9 cellular contexts compared by ENCODE assay signal in genomic region chr4:140756292-140757219, GRCh38. TPM values are rescaled to one million over a fixed set of nuclear protein-coding genes. Genes with fewer than 3 reads are reported as not detected.
DNase-seq lines count a peak whose midpoint lies in the region; ATAC-seq, FAIRE-seq and TF ChIP-seq lines count a peak whose summit lies in the region.
"Had no signal": no experiment of that assay in that cellular context is flagged by ENCODE, and none has a peak within 500 bp of the region (broad histone marks: within the 10 kb centered on the region; RNA-seq: fewer than 3 reads in every experiment).

Gene TBC1D9, minus strand, starts transcription at chr4:140756385. Its CDS starts 340 bp downstream, at chr4:140756045.

- peak; percentile 72 for TF ChIP-seq POLR2A in endothelial cell of umbilical vein (IDR thresholded peaks at IDR 0.05; ENCODE audit: low read depth, low read length)

- H3K4me3 ChIP-seq in AG09309 (ENCODE audit: control insufficient read depth, low read depth, low read length) = peak within 1 kb of the TSS; percentile 75
- peak within 1 kb of the TSS; percentile 69 to 89 (median 79) for H3K4me3 ChIP-seq in endothelial cell of umbilical vein (replicated peaks in 1 of 3; ENCODE audit: insufficient read depth in 1 of 3, low read depth in 1 of 3, low read length in 3 of 3)
- H3K4me3 ChIP-seq in lung = peak within 1 kb of the TSS; percentile 97

- H2AFZ ChIP-seq in endothelial cell of umbilical vein (ENCODE audit: low read depth, low read length) = peak within 1 kb of the TSS; percentile 77

- H3K4me1 ChIP-seq in endothelial cell of umbilical vein (ENCODE audit: control insufficient read depth, extremely low read depth, insufficient read depth, low read length) (peaks cover 14% of the 10 kb centered on the region), lung (ENCODE audit: control insufficient read depth in 2 of 2, insufficient read depth in 2 of 2, low read length in 2 of 2) (peaks cover 1 to 5% of the 10 kb centered on the region in 2 donors)

- H3K27me3 ChIP-seq in endothelial cell of umbilical vein (ENCODE audit: control insufficient read depth in 2 of 2, insufficient read depth in 2 of 2, low read length in 2 of 2) (no peaks in the 10 kb centered on the region), lung (ENCODE audit: control insufficient read depth, insufficient read depth) (no peaks in the 10 kb centered on the region)

- no peaks in the 10 kb centered on the region for H4K20me1 ChIP-seq in endothelial cell of umbilical vein (replicated peaks; ENCODE audit: control insufficient read depth, extremely low read depth, insufficient read depth, low read length)

- CTCF ChIA-PET in endothelial cell of umbilical vein (lab: Charles Lee) = interaction anchor here (0.8 to 1.6 kb wide), 19 partner anchors 11 to 426 kb away, joined by 3 to 12 read pairs (median 4); partner anchors contain the start of gene SCOC

- H3K9ac ChIP-seq in endothelial cell of umbilical vein (replicated peaks; ENCODE audit: extremely low read depth, insufficient read depth, low read length) = peak within 1 kb of the TSS; percentile 98

- FAIRE-seq in endothelial cell of umbilical vein (lab: Jason Lieb, UNC) = peak; percentile 95
- FAIRE-seq: TTC549 had no signal

- no peaks in the 10 kb centered on the region for H3K9me3 ChIP-seq in endothelial cell of umbilical vein (replicated peaks; ENCODE audit: control insufficient read depth, insufficient read depth, low read length)
- H3K9me3 ChIP-seq in lung (ENCODE audit: control insufficient read depth in 2 of 2, insufficient read depth in 1 of 2, low read length in 1 of 2) = no peaks in the 10 kb centered on the region

- peak within 1 kb of the TSS; percentile 98 for H3K27ac ChIP-seq in endothelial cell of umbilical vein (ENCODE audit: insufficient read depth, low read depth, low read length)
- peak within 1 kb of the TSS; percentile 98 to 100 for H3K27ac ChIP-seq in lung (ENCODE audit: low read depth in 1 of 2, low read length in 1 of 2)

- POLR2A ChIA-PET in endothelial cell of umbilical vein (lab: Charles Lee) = interaction anchor here (0.5 to 1.8 kb wide), 6 partner anchors 9 to 65 kb away, joined by 3 to 17 read pairs (median 4); no protein-coding TSS in a partner anchor

- DNase-seq in AG09309 (ENCODE audit: low read depth) (peak; percentile 16), NCI-H1694 treated with DMSO at 0.1 percent for 48 hours (lab: John Stamatoyannopoulos, UW) (peak; percentile 77), T1000 (lab: John Stamatoyannopoulos, UW) (peak; percentile 60), endothelial cell of umbilical vein (ENCODE audit: low read depth, low spot score) (peak; percentile 97), lung (ENCODE audit: low spot score) (peak; percentile 90)

- TSS peak; percentile 52 for BruUV-seq in endothelial cell of umbilical vein (replicated peaks; lab: Mats Ljungman, UMichigan)

- intact Hi-C loops in endothelial cell of umbilical vein (cut with micrococcal nuclease) = loop anchor here (1.0 to 5.0 kb wide), 7 partner anchors 28 to 384 kb away; partner anchors contain the start of genes ELMOD2 and SCOC

- no peak for TF ChIP-seq CTCF in AG09309 (IDR thresholded peaks at IDR 0.05; ENCODE audit: control insufficient read depth, insufficient read depth, low read depth, low read length, missing control alignments)
- TF ChIP-seq CTCF in endothelial cell of umbilical vein (IDR thresholded peaks at IDR 0.05; ENCODE audit: extremely low read depth in 1 of 2, insufficient read depth in 1 of 2, low read depth in 1 of 2, low read length in 2 of 2) = peak; percentile 4 to 9
- TF ChIP-seq CTCF in lung (IDR thresholded peaks at IDR 0.05; ENCODE audit: control extremely low read depth, extremely low read depth) = no peak
- no peak for TF ChIP-seq CTCF in subcutaneous adipose tissue (IDR thresholded peaks at IDR 0.05; ENCODE audit: low read depth)

- H3K36me3 ChIP-seq in endothelial cell of umbilical vein (ENCODE audit: control insufficient read depth in 2 of 2, extremely low read depth in 1 of 2, insufficient read depth in 2 of 2, low read length in 2 of 2) = no peaks in the 10 kb centered on the region
- no peaks in the 10 kb centered on the region for H3K36me3 ChIP-seq in lung (ENCODE audit: control insufficient read depth in 2 of 2, insufficient read depth in 2 of 2, low read length in 2 of 2)

- H3K9me1 ChIP-seq in endothelial cell of umbilical vein (replicated peaks; ENCODE audit: control insufficient read depth, extremely low read depth, insufficient read depth, low read length) = no peaks in the 10 kb centered on the region

- peak; percentile 50 for ATAC-seq in GM18498 (IDR thresholded peaks at IDR 0.05; ENCODE audit: unreplicated experiment)
- peak; percentile 41 for ATAC-seq in HG02970 (IDR thresholded peaks at IDR 0.05; ENCODE audit: low FRiP score, unreplicated experiment)
- peak; percentile 83 for ATAC-seq in lung (ENCODE audit: insufficient read depth, low FRiP score)

- WGBS in lung, 2 donors = 1% methylated on average over 72 to 79 of the region's 79 CpGs

- peaks cover 32% of the 10 kb centered on the region for H3K79me2 ChIP-seq in endothelial cell of umbilical vein (ENCODE audit: control insufficient read depth, insufficient read depth, low read length)

- H3K4me2 ChIP-seq in endothelial cell of umbilical vein (ENCODE audit: insufficient read depth, low read length) = peak within 1 kb of the TSS; percentile 95

- dilution Hi-C loops in endothelial cell of umbilical vein (cut with MboI; ENCODE audit: extremely low pct_ligation_motif_present, low sequenced_read_pairs) = no loop called here

TF ChIP-seq in endothelial cell of umbilical vein, 7 proteins besides CTCF, POLR2A, EP300 and RAD21:
- TF ChIP-seq FOS (IDR thresholded peaks at IDR 0.05; ENCODE audit: borderline replicate concordance, insufficient read depth, low read length) (peak; percentile 79), MAX (IDR thresholded peaks at IDR 0.05; ENCODE audit: insufficient read depth, insufficient read length) (peak; percentile 35), MYC (IDR thresholded peaks at IDR 0.05; ENCODE audit: low read depth, low read length) (peak; percentile 16), POLR2AphosphoS5 (IDR thresholded peaks at IDR 0.05; ENCODE audit: insufficient read depth, low read depth, low read length) (peak; percentile 69), JUN (IDR thresholded peaks at IDR 0.05; ENCODE audit: borderline replicate concordance, insufficient read depth, insufficient read length, low read depth) (peak; percentile 90), EZH2 (IDR thresholded peaks at IDR 0.05; ENCODE audit: borderline replicate concordance, low read depth, low read length, severe bottlenecking) (no peak), GATA2 (IDR thresholded peaks at IDR 0.05; ENCODE audit: insufficient read depth, insufficient read length, low read depth, low read length) (no peak)

RNA-seq across cellular contexts. Expression of gene TBC1D9, which starts in this region (rescaled TPM):
- total RNA-seq in endothelial cell of umbilical vein (43.4 and 45.3 TPM in 2 replicates), lung (10 to 100 TPM; 30.4 to 52.6 TPM), subcutaneous adipose tissue (10 to 100 TPM; 36.4 to 57.1 (median 43.8) TPM)
- polyA plus RNA-seq in endothelial cell of umbilical vein (21.7 and 22.7 TPM in 2 replicates), lung (10 to 100 TPM in 1 of 2 donors, 1 to 10 TPM in 1; 9.0 to 18.6 TPM)
- polyA plus RNA-seq in endothelial cell of umbilical vein (2011; cell fraction: cytosol; rRNA removed) = 23.4 and 25.8 TPM in 2 replicates
- polyA plus RNA-seq in endothelial cell of umbilical vein (2011; cell fraction: nucleus; rRNA removed) = 30.4 and 32.7 TPM in 2 replicates
- 32.1 and 38.4 TPM in 2 replicates for polyA plus RNA-seq in endothelial cell of umbilical vein (2012)
- polyA minus RNA-seq in endothelial cell of umbilical vein = 104 and 116 TPM in 2 replicates
- 7.9 TPM for polyA minus RNA-seq in endothelial cell of umbilical vein (2011; cell fraction: cytosol; rRNA and poly(A)+ RNA removed)
- 85.7 and 121 TPM in 2 replicates for polyA minus RNA-seq in endothelial cell of umbilical vein (2011; cell fraction: nucleus; rRNA and poly(A)+ RNA removed)

Comparison
In these comparisons a context has a peak if more than half of its experiments do, and no peak if none do; other contexts are left out.
1. Peak in every context shown above with its lines: DNase-seq, ATAC-seq, H3K4me3 ChIP-seq and H3K27ac ChIP-seq.
2. DNase-seq: peak in every context shown above with its lines; median percentile 97 in endothelial cell of umbilical vein; 90 in lung; 77 in NCI-H1694 treated with DMSO at 0.1 percent for 48 hours; 60 in T1000; 16 in AG09309.
3. CTCF ChIP-seq: peak in endothelial cell of umbilical vein (2 of 2); none in AG09309 (single experiment), lung (single experiment) and subcutaneous adipose tissue (single experiment).